10 cellular contexts compared by ENCODE assay signal in genomic region chr10:89836840-89837172, GRCh38.
A peak's percentile ranks its signal among the peaks of the same experiment; 100 is the strongest.
DNase-seq lines count a peak whose midpoint lies in the region; ATAC-seq and TF ChIP-seq lines count a peak whose summit lies in the region.
"Had no signal": no experiment of that assay in that cellular context is flagged by ENCODE, and none has a peak within 500 bp of the region (broad histone marks: within the 10 kb centered on the region; RNA-seq: fewer than 3 reads in every experiment).

No MANE protein-coding gene starts in this region.

- H3K79me2 ChIP-seq in OCI-LY3 (ENCODE audit: low read length) (no peaks in the 10 kb centered on the region), parathyroid adenoma (no peaks in the 10 kb centered on the region)

- H3K9ac ChIP-seq in OCI-LY3 (ENCODE audit: low read length) (peak overlapping the region; percentile 75), parathyroid adenoma (no peak overlapping the region)

- H3K27me3 ChIP-seq in OCI-LY3 (ENCODE audit: low read depth, low read length) (no peaks in the 10 kb centered on the region), esophagus squamous epithelium (peaks cover 0 to 10% (median 0%) of the 10 kb centered on the region in 4 donors), parathyroid adenoma (ENCODE audit: control insufficient read depth, insufficient read depth, low read length) (no peaks in the 10 kb centered on the region)

- H3K4me3 ChIP-seq in AG09309 (ENCODE audit: control insufficient read depth, low read depth, low read length) (peak overlapping the region; percentile 41), OCI-LY3 (ENCODE audit: low read length) (peak overlapping the region; percentile 76), esophagus squamous epithelium (peak overlapping the region; percentile 64 to 69 (median 64)), parathyroid adenoma (ENCODE audit: low read depth, low read length) (peak overlapping the region; percentile 38)

- H2AFZ ChIP-seq in OCI-LY3 (ENCODE audit: low read depth, low read length) (0 out of 2 replicates have a peak overlapping the region, but pooled peaks have one; percentile 21), parathyroid adenoma (peak overlapping the region; percentile 80)

- no peaks in the 10 kb centered on the region for H3K9me3 ChIP-seq in OCI-LY3 (ENCODE audit: insufficient read depth, low read length)
- no peaks in the 10 kb centered on the region for H3K9me3 ChIP-seq in esophagus squamous epithelium
- H3K9me3 ChIP-seq in parathyroid adenoma (ENCODE audit: control insufficient read depth, low read length): no peaks in the 10 kb centered on the region

- no peaks in the 10 kb centered on the region for H4K20me1 ChIP-seq in OCI-LY3 (ENCODE audit: insufficient read depth, low read length)

- no peak for DNase-seq in AG09309 (ENCODE audit: low read depth)
- DNase-seq in esophagus squamous epithelium (lab: John Stamatoyannopoulos, UW): no peak
- DNase-seq in GM19240 (ENCODE audit: insufficient read length, low spot score): no peak
- DNase-seq: KBM-7, OCI-M1 had no signal

- H3K4me1 ChIP-seq in OCI-LY3 (ENCODE audit: low read length) (peaks cover 15% of the 10 kb centered on the region), esophagus squamous epithelium (peaks cover 0 to 26% (median 7%) of the 10 kb centered on the region in 3 donors), parathyroid adenoma (no peaks in the 10 kb centered on the region)

- 21 to 27% methylated on average over 3 to 10 of the region's 13 CpGs for WGBS in esophagus squamous epithelium, 2 donors

- TF ChIP-seq POLR2A in esophagus squamous epithelium (IDR thresholded peaks at IDR 0.05): no peak

- peak overlapping the region; percentile 60 for H3K27ac ChIP-seq in OCI-LY3 (ENCODE audit: low read length)
- H3K27ac ChIP-seq in esophagus squamous epithelium: peak overlapping the region; percentile 58 to 80 (median 72)
- no peak overlapping the region for H3K27ac ChIP-seq in parathyroid adenoma

- ATAC-seq in HG02970 (IDR thresholded peaks at IDR 0.05; ENCODE audit: low FRiP score, unreplicated experiment) (no peak), GM19395 (IDR thresholded peaks at IDR 0.05; ENCODE audit: unreplicated experiment) (no peak), GM19351 (IDR thresholded peaks at IDR 0.05; ENCODE audit: unreplicated experiment) (no peak)

- no peaks in the 10 kb centered on the region for H3K36me3 ChIP-seq in OCI-LY3 (replicated peaks; ENCODE audit: low read depth, low read length)
- no peaks in the 10 kb centered on the region for H3K36me3 ChIP-seq in esophagus squamous epithelium
- no peaks in the 10 kb centered on the region for H3K36me3 ChIP-seq in parathyroid adenoma (ENCODE audit: control insufficient read depth, insufficient read depth, low read length)

- no peak for TF ChIP-seq CTCF in AG09309 (IDR thresholded peaks at IDR 0.05; ENCODE audit: control insufficient read depth, insufficient read depth, low read depth, low read length, missing control alignments)
- TF ChIP-seq CTCF in OCI-LY3 (IDR thresholded peaks at IDR 0.05; ENCODE audit: low read depth, low read length): no peak
- no peak for TF ChIP-seq CTCF in esophagus squamous epithelium (IDR thresholded peaks at IDR 0.05)
- TF ChIP-seq CTCF in parathyroid adenoma (IDR thresholded peaks at IDR 0.05): no peak

- intact Hi-C loops in esophagus squamous epithelium (cut with DNase I): no loop called here

- H3K4me2 ChIP-seq in OCI-LY3 (ENCODE audit: low read length) (peak overlapping the region; percentile 77), parathyroid adenoma (ENCODE audit: low read length) (peak overlapping the region; percentile 52)
